Comparison of ENCODE assay signal across 1 cellular context in the genomic region with DNA sequence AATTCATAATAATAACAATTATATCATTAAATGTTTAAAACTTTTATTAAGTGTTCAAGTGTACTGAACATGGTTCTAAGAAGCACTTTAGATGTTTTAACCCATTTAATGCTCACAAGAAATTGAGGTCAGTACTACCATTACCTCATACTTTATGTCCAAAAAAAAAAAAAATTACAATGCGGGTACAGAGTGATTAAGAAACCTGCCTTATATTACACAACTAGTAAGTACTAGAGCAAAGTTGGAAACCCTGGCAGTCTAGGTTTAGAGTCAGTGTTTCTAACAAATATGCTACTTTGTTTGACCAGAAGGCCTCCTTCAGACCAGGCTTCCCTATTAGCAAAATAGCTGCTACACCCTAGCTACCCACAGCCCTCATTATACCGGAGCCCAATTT.
TF ChIP-seq lines count a peak whose summit lies in the region.

No MANE protein-coding gene starts in this region.

TF ChIP-seq in HepG2, 621 proteins besides CTCF, POLR2A, EP300 and RAD21 (continued from another document):
- TF ChIP-seq, protein P1, sequence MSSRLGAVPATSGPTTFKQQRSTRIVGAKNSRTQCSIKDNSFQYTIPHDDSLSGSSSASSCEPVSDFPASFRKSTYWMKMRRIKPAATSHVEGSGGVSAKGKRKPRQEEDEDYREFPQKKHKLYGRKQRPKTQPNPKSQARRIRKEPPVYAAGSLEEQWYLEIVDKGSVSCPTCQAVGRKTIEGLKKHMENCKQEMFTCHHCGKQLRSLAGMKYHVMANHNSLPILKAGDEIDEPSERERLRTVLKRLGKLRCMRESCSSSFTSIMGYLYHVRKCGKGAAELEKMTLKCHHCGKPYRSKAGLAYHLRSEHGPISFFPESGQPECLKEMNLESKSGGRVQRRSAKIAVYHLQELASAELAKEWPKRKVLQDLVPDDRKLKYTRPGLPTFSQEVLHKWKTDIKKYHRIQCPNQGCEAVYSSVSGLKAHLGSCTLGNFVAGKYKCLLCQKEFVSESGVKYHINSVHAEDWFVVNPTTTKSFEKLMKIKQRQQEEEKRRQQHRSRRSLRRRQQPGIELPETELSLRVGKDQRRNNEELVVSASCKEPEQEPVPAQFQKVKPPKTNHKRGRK (CRISPR knock-in tag; IDR thresholded peaks at IDR 0.05): no peak
- TF ChIP-seq, protein P2, sequence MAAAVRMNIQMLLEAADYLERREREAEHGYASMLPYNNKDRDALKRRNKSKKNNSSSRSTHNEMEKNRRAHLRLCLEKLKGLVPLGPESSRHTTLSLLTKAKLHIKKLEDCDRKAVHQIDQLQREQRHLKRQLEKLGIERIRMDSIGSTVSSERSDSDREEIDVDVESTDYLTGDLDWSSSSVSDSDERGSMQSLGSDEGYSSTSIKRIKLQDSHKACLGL (CRISPR knock-in tag; IDR thresholded peaks at IDR 0.05): no peak
- TF ChIP-seq ZNF451 (CRISPR knock-in tag; IDR thresholded peaks at IDR 0.05) (no peak), CHCHD3 (CRISPR knock-in tag; IDR thresholded peaks at IDR 0.05) (no peak), ZNF331 (CRISPR knock-in tag; IDR thresholded peaks at IDR 0.05) (no peak), ZNF724P (CRISPR knock-in tag; IDR thresholded peaks at IDR 0.05; ENCODE audit: borderline replicate concordance) (no peak), SATB2 (CRISPR knock-in tag; IDR thresholded peaks at IDR 0.05) (no peak), NPAS2 (CRISPR knock-in tag; IDR thresholded peaks at IDR 0.05; ENCODE audit: borderline replicate concordance) (no peak)
- TF ChIP-seq, protein P3, sequence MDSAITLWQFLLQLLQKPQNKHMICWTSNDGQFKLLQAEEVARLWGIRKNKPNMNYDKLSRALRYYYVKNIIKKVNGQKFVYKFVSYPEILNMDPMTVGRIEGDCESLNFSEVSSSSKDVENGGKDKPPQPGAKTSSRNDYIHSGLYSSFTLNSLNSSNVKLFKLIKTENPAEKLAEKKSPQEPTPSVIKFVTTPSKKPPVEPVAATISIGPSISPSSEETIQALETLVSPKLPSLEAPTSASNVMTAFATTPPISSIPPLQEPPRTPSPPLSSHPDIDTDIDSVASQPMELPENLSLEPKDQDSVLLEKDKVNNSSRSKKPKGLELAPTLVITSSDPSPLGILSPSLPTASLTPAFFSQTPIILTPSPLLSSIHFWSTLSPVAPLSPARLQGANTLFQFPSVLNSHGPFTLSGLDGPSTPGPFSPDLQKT (CRISPR knock-in tag; IDR thresholded peaks at IDR 0.05; ENCODE audit: borderline replicate concordance): no peak
- TF ChIP-seq, protein P4, sequence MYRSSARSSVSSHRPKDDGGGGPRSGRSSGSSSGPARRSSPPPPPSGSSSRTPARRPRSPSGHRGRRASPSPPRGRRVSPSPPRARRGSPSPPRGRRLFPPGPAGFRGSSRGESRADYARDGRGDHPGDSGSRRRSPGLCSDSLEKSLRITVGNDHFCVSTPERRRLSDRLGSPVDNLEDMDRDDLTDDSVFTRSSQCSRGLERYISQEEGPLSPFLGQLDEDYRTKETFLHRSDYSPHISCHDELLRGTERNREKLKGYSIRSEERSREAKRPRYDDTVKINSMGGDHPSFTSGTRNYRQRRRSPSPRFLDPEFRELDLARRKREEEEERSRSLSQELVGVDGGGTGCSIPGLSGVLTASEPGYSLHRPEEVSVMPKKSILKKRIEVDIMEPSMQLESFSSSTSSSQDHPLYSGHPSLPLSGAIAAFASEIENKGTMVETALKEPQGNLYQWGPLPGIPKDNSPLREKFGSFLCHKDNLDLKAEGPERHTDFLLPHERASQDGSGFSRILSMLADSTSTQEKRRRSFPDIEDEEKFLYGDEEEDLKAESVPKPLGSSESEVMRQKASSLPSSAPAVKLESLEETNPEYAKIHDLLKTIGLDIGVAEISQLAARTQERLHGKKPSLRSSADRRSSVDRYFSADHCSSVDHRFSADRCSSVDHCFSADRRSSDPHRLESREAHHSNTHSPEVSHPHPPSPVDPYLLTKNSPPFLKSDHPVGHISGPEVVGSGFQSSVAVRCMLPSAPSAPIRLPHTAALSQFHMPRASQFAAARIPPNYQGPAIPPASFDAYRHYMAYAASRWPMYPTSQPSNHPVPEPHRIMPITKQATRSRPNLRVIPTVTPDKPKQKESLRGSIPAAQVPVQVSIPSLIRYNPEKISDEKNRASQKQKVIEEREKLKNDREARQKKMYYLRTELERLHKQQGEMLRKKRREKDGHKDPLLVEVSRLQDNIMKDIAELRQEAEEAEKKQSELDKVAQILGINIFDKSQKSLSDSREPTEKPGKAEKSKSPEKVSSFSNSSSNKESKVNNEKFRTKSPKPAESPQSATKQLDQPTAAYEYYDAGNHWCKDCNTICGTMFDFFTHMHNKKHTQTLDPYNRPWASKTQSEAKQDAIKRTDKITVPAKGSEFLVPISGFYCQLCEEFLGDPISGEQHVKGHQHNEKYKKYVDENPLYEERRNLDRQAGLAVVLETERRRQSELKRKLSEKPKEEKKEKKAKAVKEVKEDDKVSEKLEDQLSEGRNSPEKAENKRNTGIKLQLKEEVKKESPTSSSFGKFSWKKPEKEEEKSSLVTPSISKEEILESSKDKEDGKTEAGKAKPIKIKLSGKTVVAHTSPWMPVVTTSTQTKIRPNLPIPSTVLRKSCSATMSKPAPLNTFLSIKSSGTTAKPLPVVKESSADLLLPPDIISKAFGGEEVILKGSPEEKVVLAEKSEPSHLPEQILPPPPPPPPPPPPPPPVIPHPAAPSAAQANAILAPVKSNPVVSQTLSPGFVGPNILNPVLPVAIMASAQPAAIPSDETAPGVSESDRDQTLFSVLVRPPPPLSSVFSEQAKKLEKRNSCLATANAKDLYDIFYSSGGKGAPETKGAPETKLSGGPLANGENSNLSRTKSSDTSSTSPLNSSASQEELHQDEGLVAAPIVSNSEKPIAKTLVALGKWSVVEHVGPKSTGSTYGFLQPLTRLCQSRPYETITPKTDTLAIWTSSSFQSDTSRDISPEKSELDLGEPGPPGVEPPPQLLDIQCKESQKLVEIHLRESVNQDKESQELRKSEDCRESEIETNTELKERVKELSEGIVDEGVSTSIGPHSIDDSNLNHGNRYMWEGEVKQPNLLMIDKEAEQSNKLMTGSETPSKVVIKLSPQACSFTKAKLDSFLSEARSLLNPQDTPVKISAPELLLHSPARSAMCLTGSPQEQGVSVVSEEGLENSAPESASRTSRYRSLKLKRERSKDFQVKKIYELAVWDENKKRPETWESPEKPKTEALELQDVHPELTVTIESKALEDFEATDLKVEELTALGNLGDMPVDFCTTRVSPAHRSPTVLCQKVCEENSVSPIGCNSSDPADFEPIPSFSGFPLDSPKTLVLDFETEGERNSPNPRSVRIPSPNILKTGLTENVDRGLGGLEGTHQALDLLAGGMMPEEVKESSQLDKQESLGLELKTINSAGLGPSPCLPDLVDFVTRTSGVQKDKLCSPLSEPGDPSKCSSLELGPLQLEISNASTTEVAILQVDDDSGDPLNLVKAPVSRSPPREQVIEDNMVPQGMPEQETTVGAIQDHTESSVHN (CRISPR knock-in tag; IDR thresholded peaks at IDR 0.05): no peak
